Comparison of ENCODE assay signal across 10 cellular contexts in the genomic region with DNA sequence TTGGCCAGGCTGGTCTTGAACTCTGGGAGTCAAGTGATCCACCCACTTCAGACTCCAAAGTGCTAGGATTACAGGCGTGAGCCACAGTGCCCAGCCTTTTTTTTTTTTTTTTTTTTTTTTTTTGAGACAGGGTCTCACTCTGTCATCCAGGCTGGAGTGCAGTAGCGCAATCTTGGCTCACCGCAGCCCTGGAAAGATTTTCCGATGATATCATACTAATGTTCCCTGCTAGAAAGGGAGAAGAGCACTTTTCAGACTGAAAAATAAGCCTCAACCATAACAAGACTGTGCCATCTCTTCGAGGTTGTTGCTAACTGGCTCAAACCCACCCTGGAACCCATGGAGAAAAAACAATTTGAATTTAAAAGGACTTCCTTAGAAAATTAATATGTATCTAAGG. TPM values are rescaled to one million over a fixed set of nuclear protein-coding genes. Genes with fewer than 3 reads are reported as not detected.
DNase-seq lines count a peak whose midpoint lies in the region; ATAC-seq and TF ChIP-seq lines count a peak whose summit lies in the region.
"Not testable (repeated sequence)": the region's sequence is repeated elsewhere in the genome, so short reads cannot be mapped to it uniquely, and the experiment has no call there.
"Had no signal": no experiment of that assay in that cellular context is flagged by ENCODE, and none has a peak within 500 bp of the region (broad histone marks: within the 10 kb centered on the region; RNA-seq: fewer than 3 reads in every experiment).

No MANE protein-coding gene starts in this region.

- H3K4me3 ChIP-seq in AG10803 (ENCODE audit: low read length); fibroblast of lung (replicated peaks in 1 of 4; ENCODE audit: control extremely low read depth in 1 of 4, insufficient read depth in 1 of 4, low read depth in 3 of 4, low read length in 4 of 4); left ventricle myocardium inferior; left lung; stomach smooth muscle (ENCODE audit: low read length in 2 of 2): not testable (repeated sequence)

- H4K20me1 ChIP-seq in fibroblast of lung (ENCODE audit: control insufficient read depth, extremely low read depth, insufficient read depth, low read length) = not testable (repeated sequence)

- not testable (repeated sequence) for H3K9ac ChIP-seq in fibroblast of lung (ENCODE audit: insufficient read depth, low read length); stomach smooth muscle (ENCODE audit: low read length in 2 of 2)

- peak; percentile 15 for DNase-seq in AG10803 (ENCODE audit: low read depth)
- DNase-seq in amniotic epithelial cell (ENCODE audit: low read depth) = peak; percentile 82
- peak; percentile 8 to 11 for DNase-seq in fibroblast of lung (ENCODE audit: low read depth in 2 of 2)
- not testable (repeated sequence) for DNase-seq in Right ventricle myocardium inferior (ENCODE audit: missing footprints); left ventricle myocardium inferior; left lung; sciatic nerve (ENCODE audit: low spot score)

- ATAC-seq in Right ventricle myocardium inferior (peak; percentile 86), left lung (peak; percentile 43), sciatic nerve (peak; percentile 83)

- not testable (repeated sequence) for H2AFZ ChIP-seq in fibroblast of lung (ENCODE audit: low read length)

- TF ChIP-seq CTCF in AG10803 (conservative IDR thresholded peaks at IDR 0.05; ENCODE audit: low read length); fibroblast of lung (conservative IDR thresholded peaks at IDR 0.05 in 1 of 2, IDR thresholded peaks at IDR 0.05 in 1 of 2; ENCODE audit: low read depth in 1 of 2, low read length in 2 of 2); left ventricle myocardium inferior (IDR thresholded peaks at IDR 0.05; ENCODE audit: borderline replicate concordance); left lung (IDR thresholded peaks at IDR 0.05): not testable (repeated sequence)

- not testable (repeated sequence) for H3K36me3 ChIP-seq in fibroblast of lung (ENCODE audit: control insufficient read depth, insufficient read depth, low read length)
- H3K36me3 ChIP-seq in left ventricle myocardium inferior (peaks cover 43% of the 10 kb centered on the region), left lung (peaks cover 3 to 47% of the 10 kb centered on the region in 2 donors), stomach smooth muscle (ENCODE audit: control insufficient read depth in 2 of 2, insufficient read depth in 2 of 2, low read length in 2 of 2) (peaks cover 16 to 24% of the 10 kb centered on the region in 2 donors)

- intact Hi-C loops in Right ventricle myocardium inferior (cut with DNase I); left ventricle myocardium inferior (cut with micrococcal nuclease); left lung (cut with DNase I): not testable (repeated sequence)
- intact Hi-C loops in sciatic nerve (cut with DNase I) = loop anchor here (2.0 kb wide), 1 partner anchor 49 kb away; no protein-coding TSS in a partner anchor

- not testable (repeated sequence) for H3K27me3 ChIP-seq in fibroblast of lung (ENCODE audit: control insufficient read depth, insufficient read depth, low read length); left ventricle myocardium inferior (ENCODE audit: low read depth); left lung; stomach smooth muscle (ENCODE audit: control insufficient read depth in 1 of 2, insufficient read depth in 2 of 2, low read length in 2 of 2)

- not testable (repeated sequence) for H3K4me1 ChIP-seq in fibroblast of lung (ENCODE audit: control insufficient read depth, extremely low read depth, insufficient read depth, low read length); left ventricle myocardium inferior; left lung; stomach smooth muscle (ENCODE audit: control insufficient read depth, insufficient read depth, low read length)

- not testable (repeated sequence) for H3K4me2 ChIP-seq in fibroblast of lung (ENCODE audit: extremely low read depth, insufficient read depth, low read length)

- H3K79me2 ChIP-seq in fibroblast of lung (ENCODE audit: control insufficient read depth, insufficient read depth, low read length) = not testable (repeated sequence)

- H3K27ac ChIP-seq in fibroblast of lung (ENCODE audit: insufficient read depth, low read length); left lung: not testable (repeated sequence)
- H3K27ac ChIP-seq in left ventricle myocardium inferior (replicated peaks) (peak overlapping the region; percentile 70), stomach smooth muscle (ENCODE audit: low read length) (peak overlapping the region; percentile 69)

- H3K9me3 ChIP-seq in fibroblast of lung (ENCODE audit: control insufficient read depth, insufficient read depth, low read depth, low read length); left ventricle myocardium inferior (replicated peaks); left lung; stomach smooth muscle (ENCODE audit: control insufficient read depth in 2 of 2, low read length in 2 of 2): not testable (repeated sequence)

RNA-seq across cellular contexts. Expression of gene PELP1, which starts 20.2 kb away (rescaled TPM):
- total RNA-seq in fibroblast of lung (16.0 and 16.4 TPM in 2 replicates), Right ventricle myocardium inferior (34.4 TPM), left ventricle myocardium inferior (37.1 TPM), left lung (10 to 100 TPM; 42.2 to 48.8 TPM), sciatic nerve (40.9 TPM)
- 8.6 and 13.1 TPM in 2 replicates for polyA plus RNA-seq in fibroblast of lung
- polyA plus RNA-seq in fibroblast of lung (2012) = 21.3 and 28.9 TPM in 2 replicates
- polyA minus RNA-seq in fibroblast of lung (ENCODE audit: low replicate concordance) = 84.2 and 148 TPM in 2 replicates

RNA-seq across cellular contexts. Expression of gene ARRB2, which starts 26.7 kb away (rescaled TPM):
- 2.8 and 3.3 TPM in 2 replicates for total RNA-seq in fibroblast of lung
- 4.6 and 8.3 TPM in 2 replicates for polyA plus RNA-seq in fibroblast of lung
- polyA plus RNA-seq in fibroblast of lung (2012) = 9.1 and 13.7 TPM in 2 replicates
- 19.5 and 23.8 TPM in 2 replicates for polyA minus RNA-seq in fibroblast of lung (ENCODE audit: low replicate concordance)
- total RNA-seq in Right ventricle myocardium inferior = 28.3 TPM
- 28.1 TPM for total RNA-seq in left ventricle myocardium inferior
- total RNA-seq in left lung = 100 to 1,000 TPM in 1 of 2 donors, 10 to 100 TPM in 1; 91.8 to 240 TPM
- 107 TPM for total RNA-seq in sciatic nerve

RNA-seq across cellular contexts. Expression of gene ALOX15, which starts 42.3 kb away (rescaled TPM):
- total RNA-seq in fibroblast of lung (not detected in 2 replicates), Right ventricle myocardium inferior (0.19 TPM), left ventricle myocardium inferior (0.33 TPM), left lung (1 to 10 TPM in 1 of 2 donors, under 1 TPM in 1; 0.15 to 4.8 TPM), sciatic nerve (0.45 TPM)
- not detected in 2 replicates for polyA plus RNA-seq in fibroblast of lung
- polyA plus RNA-seq in fibroblast of lung (2012) = not detected in 2 replicates
- not detected in 2 replicates for polyA minus RNA-seq in fibroblast of lung (ENCODE audit: low replicate concordance)
- total RNA-seq: A673; CD8-positive, alpha-beta memory T cell had no signal
- polyA plus RNA-seq: CD8-positive, alpha-beta memory T cell had no signal

RNA-seq across cellular contexts. Expression of gene MED11, which starts 47.5 kb away (rescaled TPM):
- total RNA-seq in fibroblast of lung (9.2 and 10.8 TPM in 2 replicates), Right ventricle myocardium inferior (17.2 TPM), left ventricle myocardium inferior (18.0 TPM), left lung (10 to 100 TPM; 22.6 to 23.6 TPM), sciatic nerve (14.3 TPM)
- polyA plus RNA-seq in fibroblast of lung = 29.1 and 29.6 TPM in 2 replicates
- 24.9 and 27.0 TPM in 2 replicates for polyA plus RNA-seq in fibroblast of lung (2012)
- 15.7 and 23.2 TPM in 2 replicates for polyA minus RNA-seq in fibroblast of lung (ENCODE audit: low replicate concordance)

RNA-seq across cellular contexts. Expression of gene ZMYND15, which starts 55.9 kb away (rescaled TPM):
- total RNA-seq in fibroblast of lung (under 0.01 and 0.51 TPM in 2 replicates), Right ventricle myocardium inferior (0.11 TPM), left ventricle myocardium inferior (0.08 TPM), left lung (1 to 10 TPM; 4.1 to 5.2 TPM), sciatic nerve (3.3 TPM)
- 0.05 and 0.11 TPM in 2 replicates for polyA plus RNA-seq in fibroblast of lung
- 0.05 and 0.12 TPM in 2 replicates for polyA plus RNA-seq in fibroblast of lung (2012)
- 1.4 TPM in 1 of 2 replicates, not detected in the other for polyA minus RNA-seq in fibroblast of lung (ENCODE audit: low replicate concordance)
- polyA plus RNA-seq: CD8-positive, alpha-beta memory T cell had no signal
